In genomic region chr12:105716621-105717020, GRCh38 we compare ENCODE assay signal across 22 cellular contexts.
"Had no signal": no experiment of that assay in that cellular context is flagged by ENCODE, and none has a peak within 500 bp of the region (broad histone marks: within the 10 kb centered on the region; RNA-seq: fewer than 3 reads in every experiment).

No MANE protein-coding gene starts in this region.

- H3K27ac Mint-ChIP-seq: activated CD4-positive, alpha-beta memory T cell treated with anti-CD3 and anti-CD28 coated beads, Interleukin-2, amount 10 ng/mL, durations not matched to agents 7 days and 5 days; activated CD4-positive, alpha-beta T cell treated with anti-CD3 and anti-CD28 coated beads, Interleukin-2, amount 10 ng/mL, durations not matched to agents 7 days and 5 days; activated naive CD8-positive, alpha-beta T cell; activated T-helper 17 cell treated with anti-CD3 and anti-CD28 coated beads, Interleukin-2, amount 50 U/mL, for 72 hours had no signal

- H3K27me3 ChIP-seq: brain microvascular endothelial cell, colonic mucosa, heart left ventricle had no signal

- H3K36me3 Mint-ChIP-seq: activated naive CD8-positive, alpha-beta T cell had no signal

- DNase-seq: activated CD4-positive, alpha-beta memory T cell treated with anti-CD3 and anti-CD28 coated beads, Interleukin-2, amount 10 ng/mL, durations not matched to agents 7 days and 5 days; activated CD4-positive, alpha-beta T cell treated with anti-CD3 and anti-CD28 coated beads for 1 hour; activated CD4-positive, alpha-beta T cell treated with anti-CD3 and anti-CD28 coated beads for 4 hours; activated CD4-positive, alpha-beta T cell treated with anti-CD3 and anti-CD28 coated beads, Interleukin-2, amount 10 ng/mL, durations not matched to agents 7 days and 5 days; activated CD4-positive, alpha-beta T cell treated with anti-CD3 and anti-CD28 coated beads, Interleukin-2, amount 50 U/mL, for 4 hours; activated CD8-positive, alpha-beta memory T cell treated with anti-CD3 and anti-CD28 coated beads for 24 hours; activated effector memory CD4-positive, alpha-beta T cell treated with Interleukin-2 at 50 U/mL for 16 hours; activated gamma-delta T cell treated with Interleukin-2 at 50 U/mL for 16 hours; activated naive CD4-positive, alpha-beta T cell treated with anti-CD3 and anti-CD28 coated beads, Interleukin-2, amount 50 U/mL, for 16 hours; activated naive CD4-positive, alpha-beta T cell treated with Interleukin-2 at 50 U/mL for 16 hours; activated T-cell treated with anti-CD3 and anti-CD28 coated beads, Interleukin-2, amount 50 U/mL, for 4 hours; amniotic stem cell; anterior cingulate cortex; brain microvascular endothelial cell; colonic mucosa; effector CD8-positive, alpha-beta T cell; foreskin fibroblast; heart left ventricle; T-helper 2 cell had no signal

- H3K9me3 ChIP-seq: colonic mucosa, heart left ventricle had no signal

- H3K4me3 ChIP-seq: colonic mucosa, heart left ventricle had no signal

- H3K4me1 ChIP-seq: colonic mucosa had no signal

- H3K27ac ChIP-seq: brain microvascular endothelial cell, colonic mucosa, heart left ventricle had no signal

- H3K4me1 Mint-ChIP-seq: activated CD4-positive, alpha-beta memory T cell treated with anti-CD3 and anti-CD28 coated beads, Interleukin-2, amount 10 ng/mL, durations not matched to agents 7 days and 5 days; activated CD4-positive, alpha-beta T cell treated with anti-CD3 and anti-CD28 coated beads, Interleukin-2, amount 10 ng/mL, durations not matched to agents 7 days and 5 days; activated T-helper 17 cell treated with anti-CD3 and anti-CD28 coated beads, Interleukin-2, amount 50 U/mL, for 72 hours had no signal

- H3K36me3 ChIP-seq: brain microvascular endothelial cell, colonic mucosa, heart left ventricle had no signal

- ATAC-seq: activated T-cell treated with anti-CD3 and anti-CD28 coated beads, Interleukin-2, amount 50 U/mL, for 4 hours; activated T-helper 17 cell treated with anti-CD3 and anti-CD28 coated beads, Interleukin-2, amount 50 U/mL, for 72 hours; esophagus mucosa; heart left ventricle had no signal

- H3K9me3 Mint-ChIP-seq: activated CD4-positive, alpha-beta memory T cell treated with anti-CD3 and anti-CD28 coated beads, Interleukin-2, amount 10 ng/mL, durations not matched to agents 7 days and 5 days; activated CD4-positive, alpha-beta T cell treated with anti-CD3 and anti-CD28 coated beads, Interleukin-2, amount 10 ng/mL, durations not matched to agents 7 days and 5 days had no signal

- H3K4me3 Mint-ChIP-seq: activated CD4-positive, alpha-beta memory T cell treated with anti-CD3 and anti-CD28 coated beads, Interleukin-2, amount 10 ng/mL, durations not matched to agents 7 days and 5 days; activated CD4-positive, alpha-beta T cell treated with anti-CD3 and anti-CD28 coated beads, Interleukin-2, amount 10 ng/mL, durations not matched to agents 7 days and 5 days; activated naive CD8-positive, alpha-beta T cell; activated T-cell treated with anti-CD3 and anti-CD28 coated beads, Interleukin-2, amount 50 U/mL, for 4 hours; activated T-helper 17 cell treated with anti-CD3 and anti-CD28 coated beads, Interleukin-2, amount 50 U/mL, for 72 hours had no signal
